ENCODE assay signal across 16 cellular contexts in genomic region chr1:12149791-12150175, GRCh38. TPM values are rescaled to one million over a fixed set of nuclear protein-coding genes. Genes with fewer than 3 reads are reported as not detected.
A peak's percentile ranks its signal among the peaks of the same experiment; 100 is the strongest.
DNase-seq lines count a peak whose midpoint lies in the region; ATAC-seq, FAIRE-seq and TF ChIP-seq lines count a peak whose summit lies in the region.
"Had no signal": no experiment of that assay in that cellular context is flagged by ENCODE, and none has a peak within 500 bp of the region (broad histone marks: within the 10 kb centered on the region; RNA-seq: fewer than 3 reads in every experiment).

No MANE protein-coding gene starts in this region.

- no peak for FAIRE-seq in GM12892 (lab: Jason Lieb, UNC)
- FAIRE-seq: colon had no signal

- peak overlapping the region; percentile 71 for H3K27ac Mint-ChIP-seq in stimulated activated naive CD8-positive, alpha-beta T cell treated with anti-CD3 and anti-CD28 coated beads, Interleukin-15, Interleukin-2, amounts not matched to agents 100 ng/mL and 50 ng/mL, for 24 hours
- peak overlapping the region in 1 of 2 donors; percentile 91 for H3K27ac Mint-ChIP-seq in stimulated activated naive CD8-positive, alpha-beta T cell treated with anti-CD3 and anti-CD28 coated beads, Interleukin-15, amount 100 ng/mL, for 72 hours
- H3K27ac Mint-ChIP-seq in activated naive CD8-positive, alpha-beta T cell treated with anti-CD3 and anti-CD28 coated beads for 36 hours, result peak overlapping the region; percentile 89

- H3K36me3 ChIP-seq in muscle layer of duodenum (ENCODE audit: control insufficient read depth in 1 of 2, insufficient read depth in 2 of 2, low read length in 2 of 2) (no peaks in the 10 kb centered on the region), upper lobe of right lung (no peaks in the 10 kb centered on the region), osteoblast (ENCODE audit: insufficient read depth, low read length) (no peaks in the 10 kb centered on the region)
- H3K36me3 ChIP-seq: HAP-1, prostate gland had no signal

- H3K4me3 ChIP-seq in muscle layer of duodenum (ENCODE audit: low read depth in 1 of 2, low read length in 2 of 2) (no peak overlapping the region), upper lobe of right lung (no peak overlapping the region), osteoblast (ENCODE audit: insufficient read depth, low read length) (no peak overlapping the region)
- H3K4me3 ChIP-seq: HAP-1, prostate gland had no signal

- peaks cover 7% of the 10 kb centered on the region for H3K9me3 Mint-ChIP-seq in stimulated activated naive CD8-positive, alpha-beta T cell treated with anti-CD3 and anti-CD28 coated beads, Interleukin-15, Interleukin-2, amounts not matched to agents 100 ng/mL and 50 ng/mL, for 24 hours
- H3K9me3 Mint-ChIP-seq in stimulated activated naive CD8-positive, alpha-beta T cell treated with anti-CD3 and anti-CD28 coated beads, Interleukin-15, amount 100 ng/mL, for 72 hours, result peaks cover 4 to 18% of the 10 kb centered on the region in 2 donors
- peaks cover 20% of the 10 kb centered on the region for H3K9me3 Mint-ChIP-seq in activated naive CD8-positive, alpha-beta T cell treated with anti-CD3 and anti-CD28 coated beads for 36 hours

- peaks cover 86% of the 10 kb centered on the region for H3K4me1 Mint-ChIP-seq in stimulated activated naive CD8-positive, alpha-beta T cell treated with anti-CD3 and anti-CD28 coated beads, Interleukin-15, Interleukin-2, amounts not matched to agents 100 ng/mL and 50 ng/mL, for 24 hours (ENCODE audit: low read depth)
- peaks cover 93% of the 10 kb centered on the region for H3K4me1 Mint-ChIP-seq in stimulated activated naive CD8-positive, alpha-beta T cell treated with anti-CD3 and anti-CD28 coated beads, Interleukin-15, amount 100 ng/mL, for 72 hours
- H3K4me1 Mint-ChIP-seq in activated naive CD8-positive, alpha-beta T cell treated with anti-CD3 and anti-CD28 coated beads for 36 hours, result peaks cover 80% of the 10 kb centered on the region

- no peaks in the 10 kb centered on the region for H3K79me2 ChIP-seq in osteoblast (ENCODE audit: insufficient read depth, low read length)

- ATAC-seq in stimulated activated naive CD8-positive, alpha-beta T cell treated with anti-CD3 and anti-CD28 coated beads, Interleukin-15, amount 100 ng/mL, for 72 hours, result no peak
- ATAC-seq in upper lobe of right lung (no peak), GM19463 (IDR thresholded peaks at IDR 0.05; ENCODE audit: unreplicated experiment) (no peak)

- H3K4me1 ChIP-seq in muscle layer of duodenum (ENCODE audit: control insufficient read depth in 1 of 2, insufficient read depth in 2 of 2, low read length in 2 of 2) (peaks cover 0 to 11% of the 10 kb centered on the region in 2 donors), upper lobe of right lung (peaks cover 66% of the 10 kb centered on the region), osteoblast (ENCODE audit: insufficient read depth, low read length) (peaks cover 35% of the 10 kb centered on the region)
- H3K4me1 ChIP-seq: HAP-1, prostate gland had no signal

- DNase-seq in stimulated activated naive CD8-positive, alpha-beta T cell treated with anti-CD3 and anti-CD28 coated beads, Interleukin-15, amount 100 ng/mL, for 72 hours, result no peak
- DNase-seq in activated naive CD8-positive, alpha-beta T cell treated with anti-CD3 and anti-CD28 coated beads for 36 hours, result no peak
- no peak for DNase-seq in upper lobe of right lung
- no peak for DNase-seq in osteoblast (ENCODE audit: insufficient read length, low spot score, missing footprints)
- no peak for DNase-seq in GM12892 (ENCODE audit: insufficient read length)
- DNase-seq: activated CD4-positive, alpha-beta T cell treated with anti-CD3 and anti-CD28 coated beads, Interleukin-2, amount 50 U/mL, for 1 hour; EL; midbrain; NCI-H1105; stimulated activated CD4-positive, alpha-beta T cell treated with anti-CD3 and anti-CD28 coated beads, Interleukin-2, amount 100 ng/mL, for 48 hours had no signal

- no peak overlapping the region for H3K4me3 Mint-ChIP-seq in stimulated activated naive CD8-positive, alpha-beta T cell treated with anti-CD3 and anti-CD28 coated beads, Interleukin-15, Interleukin-2, amounts not matched to agents 100 ng/mL and 50 ng/mL, for 24 hours
- peak overlapping the region in 1 of 2 donors; percentile 48 for H3K4me3 Mint-ChIP-seq in stimulated activated naive CD8-positive, alpha-beta T cell treated with anti-CD3 and anti-CD28 coated beads, Interleukin-15, amount 100 ng/mL, for 72 hours
- no peak overlapping the region for H3K4me3 Mint-ChIP-seq in activated naive CD8-positive, alpha-beta T cell treated with anti-CD3 and anti-CD28 coated beads for 36 hours

- H3K9me3 ChIP-seq in muscle layer of duodenum (ENCODE audit: control insufficient read depth in 1 of 2, low read length in 2 of 2), result peaks cover 0 to 6% of the 10 kb centered on the region in 2 donors
- H3K9me3 ChIP-seq in upper lobe of right lung, result no peaks in the 10 kb centered on the region
- peaks cover 3% of the 10 kb centered on the region for H3K9me3 ChIP-seq in osteoblast (ENCODE audit: low read depth, low read length)
- H3K9me3 ChIP-seq: HAP-1, prostate gland had no signal

- no peak overlapping the region for H3K4me2 ChIP-seq in osteoblast (ENCODE audit: insufficient read depth, low read length)

- no peak overlapping the region for H2AFZ ChIP-seq in osteoblast (ENCODE audit: low read length)

- H3K27me3 ChIP-seq in muscle layer of duodenum (ENCODE audit: low read depth, low read length), result no peaks in the 10 kb centered on the region
- no peaks in the 10 kb centered on the region for H3K27me3 ChIP-seq in upper lobe of right lung
- no peaks in the 10 kb centered on the region for H3K27me3 ChIP-seq in osteoblast (ENCODE audit: insufficient read depth, low read length)

- H3K27ac ChIP-seq in muscle layer of duodenum (ENCODE audit: low read length) (peak overlapping the region; percentile 65), upper lobe of right lung (peak overlapping the region; percentile 73), osteoblast (ENCODE audit: low read depth, low read length) (no peak overlapping the region)

- no peak for TF ChIP-seq POLR2A in GM12892 (IDR thresholded peaks at IDR 0.05; ENCODE audit: low read depth, low read length)

- intact Hi-C loops in upper lobe of right lung (cut with DNase I), result loop anchor here (10.0 kb wide), 1 partner anchor 45 kb away; no protein-coding TSS in a partner anchor

- no peaks in the 10 kb centered on the region for H4K20me1 ChIP-seq in osteoblast (ENCODE audit: insufficient read depth, low read length)

- peaks cover 5% of the 10 kb centered on the region for H3K36me3 Mint-ChIP-seq in stimulated activated naive CD8-positive, alpha-beta T cell treated with anti-CD3 and anti-CD28 coated beads, Interleukin-15, Interleukin-2, amounts not matched to agents 100 ng/mL and 50 ng/mL, for 24 hours (ENCODE audit: low read depth)
- H3K36me3 Mint-ChIP-seq in activated naive CD8-positive, alpha-beta T cell treated with anti-CD3 and anti-CD28 coated beads for 36 hours, result peaks cover 23% of the 10 kb centered on the region

- TF ChIP-seq CTCF in upper lobe of right lung (IDR thresholded peaks at IDR 0.05), result no peak
- no peak for TF ChIP-seq CTCF in osteoblast (IDR thresholded peaks at IDR 0.05; ENCODE audit: extremely low read depth, low read depth, low read length)

- no peaks in the 10 kb centered on the region for H3K27me3 Mint-ChIP-seq in stimulated activated naive CD8-positive, alpha-beta T cell treated with anti-CD3 and anti-CD28 coated beads, Interleukin-15, Interleukin-2, amounts not matched to agents 100 ng/mL and 50 ng/mL, for 24 hours
- H3K27me3 Mint-ChIP-seq in stimulated activated naive CD8-positive, alpha-beta T cell treated with anti-CD3 and anti-CD28 coated beads, Interleukin-15, amount 100 ng/mL, for 72 hours, result no peaks in the 10 kb centered on the region
- no peaks in the 10 kb centered on the region for H3K27me3 Mint-ChIP-seq in activated naive CD8-positive, alpha-beta T cell treated with anti-CD3 and anti-CD28 coated beads for 36 hours

RNA-seq across cellular contexts. Expression of gene TNFRSF1B, which starts 17.0 kb away (rescaled TPM):
- 100 to 1,000 TPM; 187 to 193 TPM for total RNA-seq in activated naive CD8-positive, alpha-beta T cell treated with anti-CD3 and anti-CD28 coated beads for 36 hours
- 62.4 TPM for total RNA-seq in upper lobe of right lung
- 11.2 and 12.7 TPM in 2 replicates for total RNA-seq in osteoblast
- polyA plus RNA-seq in GM12892 (2012; ENCODE audit: missing spikeins), result 24.1 TPM
